In genomic region chr13:33197551-33197971, GRCh38 we compare ENCODE assay signal across 17 cellular contexts.
DNase-seq lines count a peak whose midpoint lies in the region; ATAC-seq and TF ChIP-seq lines count a peak whose summit lies in the region.
"Had no signal": no experiment of that assay in that cellular context is flagged by ENCODE, and none has a peak within 500 bp of the region (broad histone marks: within the 10 kb centered on the region; RNA-seq: fewer than 3 reads in every experiment).

No MANE protein-coding gene starts in this region.

- DNase-seq in esophagus muscularis mucosa (ENCODE audit: extremely low spot score) (no peak), tibial nerve (ENCODE audit: low spot score in 2 of 2) (no peak), NCI-H2196 (lab: John Stamatoyannopoulos, UW; ENCODE audit: unreplicated experiment) (no peak)
- DNase-seq: activated CD4-positive, alpha-beta T cell treated with anti-CD3 and anti-CD28 coated beads, Interleukin-2, amount 50 U/mL, for 1 hour; activated naive CD4-positive, alpha-beta T cell; AML-193; amygdala; COR-L47; effector memory CD8-positive, alpha-beta T cell; foreskin fibroblast; naive thymus-derived CD4-positive, alpha-beta T cell; NCI-H1694 had no signal

- no peaks in the 10 kb centered on the region for H3K9me3 ChIP-seq in esophagus muscularis mucosa
- H3K9me3 ChIP-seq in muscle layer of duodenum (ENCODE audit: control insufficient read depth in 1 of 2, low read length in 2 of 2): no peaks in the 10 kb centered on the region
- no peaks in the 10 kb centered on the region for H3K9me3 ChIP-seq in tibial nerve

- no peak for ATAC-seq in HG02588 (IDR thresholded peaks at IDR 0.05; ENCODE audit: unreplicated experiment)
- no peak for ATAC-seq in HG02852 (IDR thresholded peaks at IDR 0.05; ENCODE audit: unreplicated experiment)
- ATAC-seq: effector memory CD8-positive, alpha-beta T cell; GM23338; naive thymus-derived CD4-positive, alpha-beta T cell had no signal

- H3K4me3 ChIP-seq in esophagus muscularis mucosa: no peak overlapping the region
- no peak overlapping the region for H3K4me3 ChIP-seq in muscle layer of duodenum (ENCODE audit: low read depth in 1 of 2, low read length in 2 of 2)
- no peak overlapping the region for H3K4me3 ChIP-seq in tibial nerve
- H3K4me3 ChIP-seq: GM23338 had no signal

- WGBS in esophagus muscularis mucosa: 60% methylated on average over 10 of the region's 13 CpGs
- 42 to 52% methylated on average over 13 of the region's 13 CpGs for WGBS in tibial nerve, 2 donors

- H3K27ac ChIP-seq in VCaP (peak overlapping the region; percentile 34), esophagus muscularis mucosa (replicated peaks in 1 of 4) (peak overlapping the region; percentile 46 to 66 (median 55)), muscle layer of duodenum (ENCODE audit: low read length) (peak overlapping the region; percentile 46), tibial nerve (peak overlapping the region; percentile 21 to 87 (median 73))

- peaks cover 69 to 100% (median 97%) of the 10 kb centered on the region in 4 donors for H3K4me1 ChIP-seq in esophagus muscularis mucosa
- peaks cover 18 to 39% of the 10 kb centered on the region in 2 donors for H3K4me1 ChIP-seq in muscle layer of duodenum (ENCODE audit: control insufficient read depth in 1 of 2, insufficient read depth in 2 of 2, low read length in 2 of 2)
- peaks cover 0 to 97% (median 43%) of the 10 kb centered on the region in 4 donors for H3K4me1 ChIP-seq in tibial nerve

- TF ChIP-seq POLR2A in esophagus muscularis mucosa (IDR thresholded peaks at IDR 0.05; ENCODE audit: low read depth) (no peak), tibial nerve (IDR thresholded peaks at IDR 0.05) (no peak)

- intact Hi-C loops in esophagus muscularis mucosa (cut with DNase I): no loop called here

- TF ChIP-seq EP300 in esophagus muscularis mucosa (IDR thresholded peaks at IDR 0.05): no peak
- TF ChIP-seq EP300 in tibial nerve (IDR thresholded peaks at IDR 0.05): no peak

- H3K27me3 ChIP-seq in esophagus muscularis mucosa (no peaks in the 10 kb centered on the region), muscle layer of duodenum (ENCODE audit: low read depth, low read length) (no peaks in the 10 kb centered on the region), tibial nerve (no peaks in the 10 kb centered on the region)

- H3K36me3 ChIP-seq in esophagus muscularis mucosa (no peaks in the 10 kb centered on the region), muscle layer of duodenum (ENCODE audit: control insufficient read depth in 1 of 2, insufficient read depth in 2 of 2, low read length in 2 of 2) (peaks cover 0 to 5% of the 10 kb centered on the region in 2 donors), tibial nerve (no peaks in the 10 kb centered on the region)

- TF ChIP-seq CTCF in VCaP (conservative IDR thresholded peaks at IDR 0.05) (no peak), esophagus muscularis mucosa (IDR thresholded peaks at IDR 0.05) (no peak), tibial nerve (IDR thresholded peaks at IDR 0.05) (no peak)
